Comparison of ENCODE assay signal across 1 cellular context in genomic region chr17:47220531-47220999, GRCh38.
TF ChIP-seq lines count a peak whose summit lies in the region.

No MANE protein-coding gene starts in this region.

TF ChIP-seq in K562, 482 proteins besides CTCF, POLR2A, EP300 and RAD21:
- no peak for TF ChIP-seq ZNF57 (CRISPR knock-in tag; IDR thresholded peaks at IDR 0.05)
- TF ChIP-seq, protein P1, sequence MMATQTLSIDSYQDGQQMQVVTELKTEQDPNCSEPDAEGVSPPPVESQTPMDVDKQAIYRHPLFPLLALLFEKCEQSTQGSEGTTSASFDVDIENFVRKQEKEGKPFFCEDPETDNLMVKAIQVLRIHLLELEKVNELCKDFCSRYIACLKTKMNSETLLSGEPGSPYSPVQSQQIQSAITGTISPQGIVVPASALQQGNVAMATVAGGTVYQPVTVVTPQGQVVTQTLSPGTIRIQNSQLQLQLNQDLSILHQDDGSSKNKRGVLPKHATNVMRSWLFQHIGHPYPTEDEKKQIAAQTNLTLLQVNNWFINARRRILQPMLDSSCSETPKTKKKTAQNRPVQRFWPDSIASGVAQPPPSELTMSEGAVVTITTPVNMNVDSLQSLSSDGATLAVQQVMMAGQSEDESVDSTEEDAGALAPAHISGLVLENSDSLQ (IDR thresholded peaks at IDR 0.05) = peak; percentile 76
